Comparison of ENCODE assay signal across 1 cellular context in the genomic region with DNA sequence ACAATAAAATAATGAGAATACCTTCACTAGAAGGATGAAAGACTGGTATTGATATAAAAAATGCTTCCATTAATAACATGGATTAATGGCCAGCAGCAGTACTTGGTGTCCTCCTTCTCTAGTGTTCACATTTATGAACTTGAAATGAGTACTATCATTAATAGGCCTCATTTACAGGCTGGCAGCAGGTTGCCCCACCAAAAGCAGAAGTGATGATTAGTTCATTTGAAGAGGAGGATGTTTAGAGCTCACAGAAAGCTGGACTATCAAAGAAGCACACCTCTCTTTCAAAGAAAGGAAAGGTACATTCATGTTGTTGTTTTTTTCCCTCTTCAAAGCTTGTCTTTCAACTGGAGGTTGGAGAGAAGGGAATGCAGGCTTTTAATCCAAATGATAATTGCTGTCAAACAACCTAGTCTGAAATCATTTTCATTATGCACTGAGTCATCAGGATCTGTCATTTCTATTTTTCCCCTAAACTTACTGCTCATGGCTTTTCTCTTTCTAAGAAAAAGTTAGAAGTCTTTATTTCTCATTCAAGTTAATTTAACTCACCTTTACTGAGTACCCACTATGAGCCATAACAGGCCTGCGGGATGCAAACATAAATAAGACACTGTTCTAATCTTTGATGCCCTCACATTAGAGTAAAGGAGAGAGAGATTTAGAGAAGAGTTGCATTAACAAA.
TF ChIP-seq lines count a peak whose summit lies in the region.

No MANE protein-coding gene starts in this region.

TF ChIP-seq in GM12878, 131 proteins besides CTCF, POLR2A, EP300 and RAD21:
- TF ChIP-seq, protein P1, sequence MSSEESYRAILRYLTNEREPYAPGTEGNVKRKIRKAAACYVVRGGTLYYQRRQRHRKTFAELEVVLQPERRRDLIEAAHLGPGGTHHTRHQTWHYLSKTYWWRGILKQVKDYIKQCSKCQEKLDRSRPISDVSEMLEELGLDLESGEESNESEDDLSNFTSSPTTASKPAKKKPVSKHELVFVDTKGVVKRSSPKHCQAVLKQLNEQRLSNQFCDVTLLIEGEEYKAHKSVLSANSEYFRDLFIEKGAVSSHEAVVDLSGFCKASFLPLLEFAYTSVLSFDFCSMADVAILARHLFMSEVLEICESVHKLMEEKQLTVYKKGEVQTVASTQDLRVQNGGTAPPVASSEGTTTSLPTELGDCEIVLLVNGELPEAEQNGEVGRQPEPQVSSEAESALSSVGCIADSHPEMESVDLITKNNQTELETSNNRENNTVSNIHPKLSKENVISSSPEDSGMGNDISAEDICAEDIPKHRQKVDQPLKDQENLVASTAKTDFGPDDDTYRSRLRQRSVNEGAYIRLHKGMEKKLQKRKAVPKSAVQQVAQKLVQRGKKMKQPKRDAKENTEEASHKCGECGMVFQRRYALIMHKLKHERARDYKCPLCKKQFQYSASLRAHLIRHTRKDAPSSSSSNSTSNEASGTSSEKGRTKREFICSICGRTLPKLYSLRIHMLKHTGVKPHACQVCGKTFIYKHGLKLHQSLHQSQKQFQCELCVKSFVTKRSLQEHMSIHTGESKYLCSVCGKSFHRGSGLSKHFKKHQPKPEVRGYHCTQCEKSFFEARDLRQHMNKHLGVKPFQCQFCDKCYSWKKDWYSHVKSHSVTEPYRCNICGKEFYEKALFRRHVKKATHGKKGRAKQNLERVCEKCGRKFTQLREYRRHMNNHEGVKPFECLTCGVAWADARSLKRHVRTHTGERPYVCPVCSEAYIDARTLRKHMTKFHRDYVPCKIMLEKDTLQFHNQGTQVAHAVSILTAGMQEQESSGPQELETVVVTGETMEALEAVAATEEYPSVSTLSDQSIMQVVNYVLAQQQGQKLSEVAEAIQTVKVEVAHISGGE (CRISPR knock-in tag; IDR thresholded peaks at IDR 0.05) = no peak
- 0 out of 2 replicates have a peak, but pooled peaks have one; percentile 4 for TF ChIP-seq SPI1 (IDR thresholded peaks at IDR 0.05; ENCODE audit: borderline replicate concordance, insufficient read depth, low read depth, low read length)
